Comparison of ENCODE assay signal across 7 cellular contexts in the genomic region with DNA sequence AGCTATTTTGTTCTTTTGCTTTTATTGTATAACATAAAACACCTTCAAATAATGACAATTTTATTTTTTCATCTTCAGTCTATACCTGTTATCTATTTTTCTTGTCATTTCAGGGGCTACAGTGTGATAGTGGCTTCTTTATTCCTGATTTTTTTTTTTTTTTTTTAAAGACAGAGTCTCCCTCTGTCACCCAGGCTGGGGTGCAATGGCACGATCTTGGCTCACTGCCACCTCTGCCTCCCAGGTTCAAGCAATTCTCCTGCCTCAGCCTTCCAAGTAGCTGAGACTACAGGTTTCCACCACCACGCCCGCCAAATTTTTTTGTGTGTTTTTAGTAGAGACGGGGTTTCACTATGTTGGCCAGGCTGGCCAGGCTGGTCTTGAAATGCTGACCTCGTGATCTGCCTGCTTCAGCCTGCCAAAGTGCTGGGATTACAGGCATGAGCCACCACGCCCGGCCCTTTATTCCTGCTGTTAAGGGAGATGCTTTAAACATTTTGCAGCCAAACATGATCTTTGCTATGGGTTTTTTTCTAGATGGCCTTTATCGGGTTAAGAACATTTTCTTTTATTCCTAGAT. TPM values are rescaled to one million over a fixed set of nuclear protein-coding genes. Genes with fewer than 3 reads are reported as not detected.
"Had no signal": no experiment of that assay in that cellular context is flagged by ENCODE, and none has a peak within 500 bp of the region (broad histone marks: within the 10 kb centered on the region; RNA-seq: fewer than 3 reads in every experiment).

No MANE protein-coding gene starts in this region.

RNA-seq across cellular contexts. Expression of a gene that starts 12.5 kb away (rescaled TPM):
- total RNA-seq: LHCN-M2, MCF 10A, NCI-H460, PC-9, RPMI7951, SK-MEL-5 had no signal
- polyA plus RNA-seq: IgD-negative memory B cell had no signal

RNA-seq across cellular contexts. Expression of a gene that starts 49.2 kb away (rescaled TPM):
- total RNA-seq: MCF 10A had no signal
